Comparison of ENCODE assay signal across 12 cellular contexts in the genomic region with DNA sequence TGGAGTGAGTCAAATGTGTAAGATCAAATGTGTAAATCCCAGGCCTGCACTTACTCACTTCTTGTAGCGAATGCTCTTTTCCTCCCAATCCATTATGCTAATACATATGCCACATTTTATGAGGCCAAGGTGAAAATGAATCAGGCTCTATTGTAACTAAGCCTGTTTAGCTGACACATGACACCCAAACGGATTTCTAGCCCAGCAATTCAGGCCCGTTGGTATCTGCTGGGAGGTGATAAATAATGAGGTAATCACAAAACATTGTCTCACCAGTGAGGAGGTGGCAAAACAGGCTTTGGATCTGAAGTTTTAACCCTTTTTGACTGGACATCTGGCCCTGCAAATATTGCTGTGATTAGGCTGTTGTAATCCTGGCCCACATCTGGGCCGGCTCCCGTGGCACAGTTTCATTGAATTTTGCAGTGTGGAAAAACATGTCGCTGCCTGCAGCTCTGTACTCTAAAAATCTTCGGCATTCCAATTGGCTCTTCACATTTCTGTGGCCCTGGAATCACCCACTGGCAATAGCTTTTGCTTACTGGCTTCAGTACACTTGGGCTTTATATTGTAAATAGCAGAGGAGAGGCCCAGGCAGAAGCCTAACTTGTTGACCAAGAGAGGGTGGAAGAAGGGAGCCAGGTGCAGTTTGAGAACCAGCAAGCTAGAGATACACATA.
A peak's percentile ranks its signal among the peaks of the same experiment; 100 is the strongest.
DNase-seq lines count a peak whose midpoint lies in the region; ATAC-seq, FAIRE-seq and TF ChIP-seq lines count a peak whose summit lies in the region.
"Had no signal": no experiment of that assay in that cellular context is flagged by ENCODE, and none has a peak within 500 bp of the region (broad histone marks: within the 10 kb centered on the region; RNA-seq: fewer than 3 reads in every experiment).

No MANE protein-coding gene starts in this region.

- H3K4me3 Mint-ChIP-seq in activated CD4-positive, alpha-beta T cell treated with anti-CD3 and anti-CD28 coated beads, Interleukin-2, amount 10 ng/mL, durations not matched to agents 24 days and 14 days = no peak overlapping the region

- CTCF ChIA-PET in PC-3 (lab: Charles Lee) = interaction anchor here (0.6 to 0.9 kb wide), 2 partner anchors 119 to 145 kb away, joined by 3 read pairs; no protein-coding TSS in a partner anchor

- no peaks in the 10 kb centered on the region for H3K9me3 Mint-ChIP-seq in activated CD4-positive, alpha-beta T cell treated with anti-CD3 and anti-CD28 coated beads, Interleukin-2, amount 10 ng/mL, durations not matched to agents 24 days and 14 days

- H3K27ac ChIP-seq in PC-3 (ENCODE audit: low read length) = no peak overlapping the region
- H3K27ac ChIP-seq in pancreas = no peak overlapping the region
- H3K27ac ChIP-seq: ascending aorta had no signal

- no peak for TF ChIP-seq CTCF in PC-3 (conservative IDR thresholded peaks at IDR 0.05; ENCODE audit: low read depth, low read length)
- TF ChIP-seq CTCF in pancreas (IDR thresholded peaks at IDR 0.05) = no peak

- no peaks in the 10 kb centered on the region for H3K27me3 ChIP-seq in PC-3 (ENCODE audit: low read length)
- no peaks in the 10 kb centered on the region for H3K27me3 ChIP-seq in pancreas
- H3K27me3 ChIP-seq: ascending aorta had no signal

- H3K4me3 ChIP-seq in PC-3 (ENCODE audit: low read length) (no peak overlapping the region), pancreas (no peak overlapping the region)
- H3K4me3 ChIP-seq: ascending aorta had no signal

- DNase-seq in DMS153 treated with DMSO at 0.1 percent for 48 hours (lab: John Stamatoyannopoulos, UW; ENCODE audit: unreplicated experiment) = peak; percentile 65
- peak; percentile 48 for DNase-seq in NCI-H1417 treated with DMSO at 0.1 percent for 48 hours (lab: John Stamatoyannopoulos, UW)
- DNase-seq in PC-3 = peak; percentile 64
- peak; percentile 68 for DNase-seq in islet precursor cell
- no peak for DNase-seq in pancreas
- DNase-seq in activated CD4-positive, alpha-beta T cell treated with anti-CD3 and anti-CD28 coated beads, Interleukin-2, amount 10 ng/mL, durations not matched to agents 24 days and 14 days = no peak
- DNase-seq: foreskin fibroblast, Kasumi-1 had no signal

- H3K27me3 Mint-ChIP-seq in activated CD4-positive, alpha-beta T cell treated with anti-CD3 and anti-CD28 coated beads, Interleukin-2, amount 10 ng/mL, durations not matched to agents 24 days and 14 days = no peaks in the 10 kb centered on the region

- peak overlapping the region; percentile 7 for H3K4me2 ChIP-seq in PC-3 (ENCODE audit: low read length)

- no peaks in the 10 kb centered on the region for H3F3A ChIP-seq in PC-3 (ENCODE audit: low read length, unreplicated experiment)

- no TSS peak for BruUV-seq in PC-3 (replicated peaks; lab: Mats Ljungman, UMichigan)

- POLR2A ChIA-PET in PC-3 (lab: Charles Lee; ENCODE audit: unreplicated experiment) = no interaction called here

- peak overlapping the region; percentile 27; the same call in 1 of the 2 replicates for H2AFZ ChIP-seq in PC-3 (ENCODE audit: low read length)

- no peak overlapping the region for H3K27ac Mint-ChIP-seq in activated CD4-positive, alpha-beta T cell treated with anti-CD3 and anti-CD28 coated beads, Interleukin-2, amount 10 ng/mL, durations not matched to agents 24 days and 14 days

- ATAC-seq in PC-3 (peak; percentile 62), pancreas (no peak), GM18870 (IDR thresholded peaks at IDR 0.05; ENCODE audit: unreplicated experiment) (no peak), HG02571 (IDR thresholded peaks at IDR 0.05; ENCODE audit: unreplicated experiment) (no peak)
- ATAC-seq: SK-N-SH treated with all-trans-retinoic acid at 6 μM for 48 hours had no signal

- H4K20me1 ChIP-seq in PC-3 (ENCODE audit: low read length) = no peaks in the 10 kb centered on the region

- H3K36me3 Mint-ChIP-seq in activated CD4-positive, alpha-beta T cell treated with anti-CD3 and anti-CD28 coated beads, Interleukin-2, amount 10 ng/mL, durations not matched to agents 24 days and 14 days (ENCODE audit: low read depth) = no peaks in the 10 kb centered on the region

- no peak for FAIRE-seq in pancreas (lab: Jason Lieb, UNC)

- intact Hi-C loops in PC-3 (cut with micrococcal nuclease) (no loop called here), pancreas (cut with DNase I) (no loop called here)
- intact Hi-C loops in activated CD4-positive, alpha-beta T cell treated with anti-CD3 and anti-CD28 coated beads, Interleukin-2, amount 10 ng/mL, durations not matched to agents 24 days and 14 days (cut with micrococcal nuclease) = no loop called here

- no peaks in the 10 kb centered on the region for H3K36me3 ChIP-seq in PC-3 (ENCODE audit: low read depth, low read length)
- H3K36me3 ChIP-seq in pancreas = no peaks in the 10 kb centered on the region
- H3K36me3 ChIP-seq: ascending aorta had no signal

- no peaks in the 10 kb centered on the region for H3K79me2 ChIP-seq in PC-3 (ENCODE audit: low read length)

- H3K4me1 ChIP-seq in PC-3 (ENCODE audit: insufficient read depth, low read length) (peaks cover 23% of the 10 kb centered on the region), pancreas (no peaks in the 10 kb centered on the region)
- H3K4me1 ChIP-seq: ascending aorta had no signal

- H3K9me2 ChIP-seq in PC-3 (replicated peaks; ENCODE audit: low read length) = no peaks in the 10 kb centered on the region

- H3K9me3 ChIP-seq in PC-3 (ENCODE audit: low read length) (no peaks in the 10 kb centered on the region), pancreas (no peaks in the 10 kb centered on the region)
- H3K9me3 ChIP-seq: ascending aorta had no signal

- 44 to 47% methylated on average over 7 of the region's 7 CpGs for WGBS in pancreas, 2 donors

- no peaks in the 10 kb centered on the region for H3K4me1 Mint-ChIP-seq in activated CD4-positive, alpha-beta T cell treated with anti-CD3 and anti-CD28 coated beads, Interleukin-2, amount 10 ng/mL, durations not matched to agents 24 days and 14 days

- H3K9ac ChIP-seq in PC-3 (ENCODE audit: low read length) = no peak overlapping the region

Comparison
In these comparisons a context has a peak if more than half of its experiments do, and no peak if none do; other contexts are left out.
1. DNase-seq: peak in DMS153 treated with DMSO at 0.1 percent for 48 hours (single experiment), NCI-H1417 treated with DMSO at 0.1 percent for 48 hours (single experiment), PC-3 (single experiment) and islet precursor cell (single experiment); none in pancreas (0 of 6) and activated CD4-positive, alpha-beta T cell treated with anti-CD3 and anti-CD28 coated beads, Interleukin-2, amount 10 ng/mL, durations not matched to agents 24 days and 14 days (single experiment).